In the genomic region with DNA sequence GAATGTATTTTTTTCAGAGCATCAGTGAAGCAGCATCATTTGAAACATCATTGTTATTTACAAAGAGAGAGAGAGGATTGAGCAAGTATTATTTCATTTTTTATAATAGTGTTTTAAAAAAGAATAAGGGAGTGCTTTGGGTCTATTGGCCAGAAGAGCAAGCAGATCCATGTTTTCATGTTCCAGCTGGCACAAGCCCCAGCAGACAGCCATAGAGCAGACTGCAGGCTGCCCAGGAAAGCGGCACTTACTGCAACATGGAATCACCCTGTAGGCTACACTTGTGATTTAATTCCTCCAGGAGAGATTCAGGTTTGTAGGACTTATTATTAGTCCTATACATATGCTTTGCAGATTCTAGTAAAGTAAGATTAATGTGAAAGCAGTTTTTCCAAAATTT, we compare ENCODE assay signal across 1 cellular context.
TF ChIP-seq lines count a peak whose summit lies in the region.

No MANE protein-coding gene starts in this region.

TF ChIP-seq in SK-N-SH treated with all-trans-retinoic acid at 6 μM for 48 hours, 23 proteins besides CTCF, POLR2A, EP300 and RAD21 (continued from another document):
- TF ChIP-seq, protein P1, sequence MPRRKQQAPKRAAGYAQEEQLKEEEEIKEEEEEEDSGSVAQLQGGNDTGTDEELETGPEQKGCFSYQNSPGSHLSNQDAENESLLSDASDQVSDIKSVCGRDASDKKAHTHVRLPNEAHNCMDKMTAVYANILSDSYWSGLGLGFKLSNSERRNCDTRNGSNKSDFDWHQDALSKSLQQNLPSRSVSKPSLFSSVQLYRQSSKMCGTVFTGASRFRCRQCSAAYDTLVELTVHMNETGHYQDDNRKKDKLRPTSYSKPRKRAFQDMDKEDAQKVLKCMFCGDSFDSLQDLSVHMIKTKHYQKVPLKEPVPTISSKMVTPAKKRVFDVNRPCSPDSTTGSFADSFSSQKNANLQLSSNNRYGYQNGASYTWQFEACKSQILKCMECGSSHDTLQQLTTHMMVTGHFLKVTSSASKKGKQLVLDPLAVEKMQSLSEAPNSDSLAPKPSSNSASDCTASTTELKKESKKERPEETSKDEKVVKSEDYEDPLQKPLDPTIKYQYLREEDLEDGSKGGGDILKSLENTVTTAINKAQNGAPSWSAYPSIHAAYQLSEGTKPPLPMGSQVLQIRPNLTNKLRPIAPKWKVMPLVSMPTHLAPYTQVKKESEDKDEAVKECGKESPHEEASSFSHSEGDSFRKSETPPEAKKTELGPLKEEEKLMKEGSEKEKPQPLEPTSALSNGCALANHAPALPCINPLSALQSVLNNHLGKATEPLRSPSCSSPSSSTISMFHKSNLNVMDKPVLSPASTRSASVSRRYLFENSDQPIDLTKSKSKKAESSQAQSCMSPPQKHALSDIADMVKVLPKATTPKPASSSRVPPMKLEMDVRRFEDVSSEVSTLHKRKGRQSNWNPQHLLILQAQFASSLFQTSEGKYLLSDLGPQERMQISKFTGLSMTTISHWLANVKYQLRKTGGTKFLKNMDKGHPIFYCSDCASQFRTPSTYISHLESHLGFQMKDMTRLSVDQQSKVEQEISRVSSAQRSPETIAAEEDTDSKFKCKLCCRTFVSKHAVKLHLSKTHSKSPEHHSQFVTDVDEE (CRISPR knock-in tag; IDR thresholded peaks at IDR 0.05), result no peak
